In genomic region chr11:18720811-18721575, GRCh38 we compare ENCODE assay signal across 1 cellular context.
TF ChIP-seq lines count a peak whose summit lies in the region.

No MANE protein-coding gene starts in this region.

TF ChIP-seq in H1, 55 proteins besides CTCF, POLR2A, EP300 and RAD21 (continued from another document):
- TF ChIP-seq GABPA (IDR thresholded peaks at IDR 0.05; ENCODE audit: borderline replicate concordance, insufficient read depth, low read length) (no peak), EZH2 (IDR thresholded peaks at IDR 0.05; ENCODE audit: low read depth, low read length, severe bottlenecking) (peak; percentile 33), FOSL1 (IDR thresholded peaks at IDR 0.05; ENCODE audit: insufficient read depth, low read depth, low read length) (no peak), RNF2 (IDR thresholded peaks at IDR 0.05; ENCODE audit: borderline replicate concordance, low read depth, low read length, missing control alignments, poor library complexity, severe bottlenecking) (no peak), TBP (IDR thresholded peaks at IDR 0.05; ENCODE audit: low read depth, low read length) (peak; percentile 70; the same call in 1 of the 2 replicates), CREB1 (IDR thresholded peaks at IDR 0.05) (no peak), KDM4A (IDR thresholded peaks at IDR 0.05; ENCODE audit: low read depth, low read length, severe bottlenecking) (no peak), ATF3 (IDR thresholded peaks at IDR 0.05; ENCODE audit: insufficient read depth, low read depth, low read length) (no peak), SIN3A (conservative IDR thresholded peaks at IDR 0.05 in 1 of 2, IDR thresholded peaks at IDR 0.05 in 1 of 2; ENCODE audit: low read depth in 1 of 2, low read length in 2 of 2) (peak in 1 of 2 experiments; percentile 47; a peak in 1 of 4 replicates), CHD2 (IDR thresholded peaks at IDR 0.05; ENCODE audit: low read length) (no peak), POLR2AphosphoS5 (IDR thresholded peaks at IDR 0.05; ENCODE audit: low read depth, low read length) (peak; percentile 53), RBBP5 (IDR thresholded peaks at IDR 0.05; ENCODE audit: borderline replicate concordance, low read depth, low read length) (0 out of 2 replicates have a peak, but pooled peaks have one; percentile 25), BACH1 (IDR thresholded peaks at IDR 0.05; ENCODE audit: low read length) (no peak)
